9 cellular contexts compared by ENCODE assay signal in genomic region chr22:22103078-22103593, GRCh38.
DNase-seq lines count a peak whose midpoint lies in the region; ATAC-seq, FAIRE-seq and TF ChIP-seq lines count a peak whose summit lies in the region.
"Had no signal": no experiment of that assay in that cellular context is flagged by ENCODE, and none has a peak within 500 bp of the region (broad histone marks: within the 10 kb centered on the region; RNA-seq: fewer than 3 reads in every experiment).

No MANE protein-coding gene starts in this region.

- H3K4me1 ChIP-seq in K562 (replicated peaks in 1 of 2; ENCODE audit: control insufficient read depth in 2 of 2, insufficient read depth in 2 of 2, low read length in 2 of 2): peaks cover 0 to 2% of the 10 kb centered on the region in 2 experiments; a peak in 2 of 5 replicates

- no peak overlapping the region for H2AFZ ChIP-seq in K562 (ENCODE audit: low read depth, low read length)

- no peaks in the 10 kb centered on the region for H3K79me2 ChIP-seq in K562 (ENCODE audit: control insufficient read depth, insufficient read depth, low read length)

- no peaks in the 10 kb centered on the region for H3K4me1 Mint-ChIP-seq in neural crest cell

- peaks cover 2% of the 10 kb centered on the region for H3K9me1 ChIP-seq in K562 (ENCODE audit: control insufficient read depth, insufficient read depth, low read length)

- H3K4me2 ChIP-seq in K562 (ENCODE audit: insufficient read depth, low read length): no peak overlapping the region

- H3K27ac Mint-ChIP-seq in neural crest cell (ENCODE audit: unreplicated experiment): no peak overlapping the region

- TF ChIP-seq POLR2A in K562 (conservative IDR thresholded peaks at IDR 0.05) (no peak), GM18505 (IDR thresholded peaks at IDR 0.05; ENCODE audit: borderline replicate concordance, extremely low read depth, insufficient read depth, insufficient read length) (no peak)

- no peak overlapping the region for H3K4me3 ChIP-seq in K562

- peak; percentile 87 for ATAC-seq in K562
- ATAC-seq in HG02852 (IDR thresholded peaks at IDR 0.05; ENCODE audit: unreplicated experiment): no peak
- ATAC-seq in GM18505 (IDR thresholded peaks at IDR 0.05; ENCODE audit: unreplicated experiment): no peak
- ATAC-seq: right cardiac atrium had no signal

- no peaks in the 10 kb centered on the region for H3K9me3 Mint-ChIP-seq in neural crest cell

- POLR2A ChIA-PET in K562 (lab: Yijun Ruan, JAX): interaction anchor here (0.5 to 1.1 kb wide), 11 partner anchors 13 to 230 kb away, joined by 3 to 5 read pairs (median 3); no protein-coding TSS in a partner anchor

- TF ChIP-seq RAD21 in K562 (CRISPR knock-in tag; conservative IDR thresholded peaks at IDR 0.05 in 1 of 2, IDR thresholded peaks at IDR 0.05 in 1 of 2): no peak

- no peak overlapping the region for H3K9ac ChIP-seq in K562 (ENCODE audit: insufficient read depth in 1 of 2, low read depth in 2 of 2, low read length in 2 of 2)

- H3K36me3 ChIP-seq in K562 (ENCODE audit: control insufficient read depth, insufficient read depth, low read length): no peaks in the 10 kb centered on the region

- no peaks in the 10 kb centered on the region for H3K9me3 ChIP-seq in K562 (replicated peaks; ENCODE audit: control insufficient read depth, insufficient read depth, low read depth, low read length)

- peak; percentile 84 for FAIRE-seq in K562 (lab: Jason Lieb, UNC)

- H4K20me1 ChIP-seq in K562 (replicated peaks; ENCODE audit: control insufficient read depth, insufficient read depth, low read length): no peaks in the 10 kb centered on the region

- no peak overlapping the region for H3K27ac ChIP-seq in K562 (ENCODE audit: extremely low read depth, low read depth, low read length)

- TF ChIP-seq EP300 in K562 (IDR thresholded peaks at IDR 0.05; ENCODE audit: low read length): no peak

- H3K36me3 Mint-ChIP-seq in neural crest cell (ENCODE audit: low read depth): no peaks in the 10 kb centered on the region

- CTCF ChIA-PET in K562 (lab: Yijun Ruan, JAX; ENCODE audit: low intra/inter-chr PET ratio): interaction anchor here (0.8 to 0.9 kb wide), 2 partner anchors 43 to 113 kb away, joined by 3 read pairs; no protein-coding TSS in a partner anchor

- in situ Hi-C loops in K562 (cut with MboI): no loop called here

- BruUV-seq in K562 (replicated peaks; lab: Mats Ljungman, UMichigan): no TSS peak

- WGBS in K562 (ENCODE audit: insufficient coverage, low coverage, missing lambda C conversion rate): 5% methylated on average over 6 of the region's 6 CpGs

- no peak overlapping the region for H3K4me3 Mint-ChIP-seq in neural crest cell

- no peak for TF ChIP-seq CTCF in K562 (IDR thresholded peaks at IDR 0.05 in 2 of 3, conservative IDR thresholded peaks at IDR 0.05 in 1 of 3; ENCODE audit: insufficient read depth in 2 of 3, low read depth in 1 of 3, low read length in 3 of 3)
- TF ChIP-seq CTCF in neural crest cell (conservative IDR thresholded peaks at IDR 0.05): peak; percentile 56

- intact Hi-C loops in K562 (cut with micrococcal nuclease): loop anchor here (5.0 kb wide), 4 partner anchors 41 to 391 kb away; no protein-coding TSS in a partner anchor

- peaks cover 21 to 38% of the 10 kb centered on the region in 2 experiments for H3K27me3 ChIP-seq in K562 (ENCODE audit: control insufficient read depth in 2 of 2, insufficient read depth in 2 of 2, low read length in 2 of 2)

- peak; percentile 9 for DNase-seq in EH (ENCODE audit: low read depth)
- DNase-seq in HT-29 (ENCODE audit: low spot score): peak; percentile 19
- peak; percentile 86 to 97 (median 93) for DNase-seq in K562 (ENCODE audit: extremely low read depth in 1 of 4, low spot score in 3 of 4)
- DNase-seq in neural crest cell (ENCODE audit: low read depth, low spot score): peak; percentile 34
- no peak for DNase-seq in NCI-H2227 treated with DMSO at 0.1 percent for 48 hours (lab: John Stamatoyannopoulos, UW)
- DNase-seq: hippocampal formation, right cardiac atrium had no signal

- peaks cover 72% of the 10 kb centered on the region for H3K27me3 Mint-ChIP-seq in neural crest cell (ENCODE audit: low read depth)

TF ChIP-seq in K562, 482 proteins besides CTCF, POLR2A, EP300 and RAD21 (continues in another document):
- TF ChIP-seq CHD1 (IDR thresholded peaks at IDR 0.05; ENCODE audit: low read length) (no peak), STAT5A (IDR thresholded peaks at IDR 0.05; ENCODE audit: borderline replicate concordance, low read length) (0 out of 2 replicates have a peak, but pooled peaks have one; percentile 4), SIN3B (IDR thresholded peaks at IDR 0.05; ENCODE audit: low read depth) (no peak), ZNF512 (tag; IDR thresholded peaks at IDR 0.05) (no peak), CHAMP1 (IDR thresholded peaks at IDR 0.05) (no peak), TEAD1 (CRISPR knock-in tag; IDR thresholded peaks at IDR 0.05) (peak in 1 of 2 experiments; percentile 80; a peak in 1 of 4 replicates), MIER1 (IDR thresholded peaks at IDR 0.05; ENCODE audit: low read depth) (no peak), USF1 (CRISPR knock-in tag; IDR thresholded peaks at IDR 0.05) (peak; percentile 78), CEBPG (CRISPR knock-in tag; IDR thresholded peaks at IDR 0.05) (0 out of 2 replicates have a peak, but pooled peaks have one; percentile 17), CEBPG (tag; conservative IDR thresholded peaks at IDR 0.05 in 1 of 2, IDR thresholded peaks at IDR 0.05 in 1 of 2) (no peak), ZNF511 (CRISPR knock-in tag; IDR thresholded peaks at IDR 0.05) (peak; percentile 87)
